9 cellular contexts compared by ENCODE assay signal in the genomic region with DNA sequence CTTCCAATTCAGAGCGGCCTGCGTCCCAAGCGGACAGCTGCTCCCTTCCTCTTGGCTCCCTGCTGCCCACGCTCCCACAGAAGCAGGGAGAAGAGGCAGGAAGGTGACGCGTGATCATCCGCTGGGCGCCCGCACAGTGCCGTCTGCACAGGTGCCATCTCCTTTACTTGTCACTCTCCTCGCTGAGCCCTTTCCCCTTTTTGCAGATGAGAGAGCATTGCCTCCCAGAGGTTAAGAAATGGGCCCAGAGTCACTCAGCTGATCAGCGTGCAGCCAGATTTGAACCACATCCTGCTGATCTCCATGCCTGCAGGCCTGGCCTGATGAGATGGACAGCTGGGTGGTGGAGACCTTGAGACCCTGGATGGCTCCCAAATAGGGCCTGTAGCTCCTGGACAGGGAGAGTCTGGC.
DNase-seq lines count a peak whose midpoint lies in the region; ATAC-seq and TF ChIP-seq lines count a peak whose summit lies in the region.
"Had no signal": no experiment of that assay in that cellular context is flagged by ENCODE, and none has a peak within 500 bp of the region (broad histone marks: within the 10 kb centered on the region; RNA-seq: fewer than 3 reads in every experiment).

No MANE protein-coding gene starts in this region.

- POLR2A ChIA-PET in activated CD8-positive, alpha-beta T cell treated with anti-CD3 and anti-CD28 coated beads, Interleukin-2, amount 10 ng/mL, durations not matched to agents 7 days and 5 days (lab: Charles Lee): interaction anchor here (0.7 to 14.0 kb wide), 14 partner anchors 8 to 518 kb away, joined by 3 to 169 read pairs (median 6); partner anchors contain the start of gene TNRC6C

- H3K27ac ChIP-seq in HL-60 (replicated peaks): peak overlapping the region; percentile 86

- H3K27me3 Mint-ChIP-seq in activated CD8-positive, alpha-beta T cell treated with anti-CD3 and anti-CD28 coated beads, Interleukin-2, amount 10 ng/mL, durations not matched to agents 7 days and 5 days (ENCODE audit: low read depth): no peaks in the 10 kb centered on the region

- H3K4me1 Mint-ChIP-seq in activated CD8-positive, alpha-beta T cell treated with anti-CD3 and anti-CD28 coated beads, Interleukin-2, amount 10 ng/mL, durations not matched to agents 7 days and 5 days (ENCODE audit: low read depth): peaks cover 98% of the 10 kb centered on the region

- no peaks in the 10 kb centered on the region for H3K9me3 Mint-ChIP-seq in activated CD8-positive, alpha-beta T cell treated with anti-CD3 and anti-CD28 coated beads, Interleukin-2, amount 10 ng/mL, durations not matched to agents 7 days and 5 days (ENCODE audit: insufficient read depth)

- H3K27ac Mint-ChIP-seq in activated CD8-positive, alpha-beta T cell treated with anti-CD3 and anti-CD28 coated beads, Interleukin-2, amount 10 ng/mL, durations not matched to agents 7 days and 5 days: peak overlapping the region; percentile 90

- no peak for ATAC-seq in activated CD8-positive, alpha-beta T cell treated with anti-CD3 and anti-CD28 coated beads, Interleukin-2, amount 10 ng/mL, durations not matched to agents 7 days and 5 days
- ATAC-seq in mucosa of descending colon (peak; percentile 5), GM19023 (IDR thresholded peaks at IDR 0.05; ENCODE audit: unreplicated experiment) (no peak), GM21737 (IDR thresholded peaks at IDR 0.05; ENCODE audit: unreplicated experiment) (no peak), GM18909 (IDR thresholded peaks at IDR 0.05; ENCODE audit: poor library complexity, unreplicated experiment) (no peak)

- H3K36me3 ChIP-seq in mucosa of descending colon (ENCODE audit: low read depth): no peaks in the 10 kb centered on the region

- peaks cover 44% of the 10 kb centered on the region for H3K4me1 ChIP-seq in mucosa of descending colon (ENCODE audit: low read depth)

- peaks cover 49% of the 10 kb centered on the region for H3K36me3 Mint-ChIP-seq in activated CD8-positive, alpha-beta T cell treated with anti-CD3 and anti-CD28 coated beads, Interleukin-2, amount 10 ng/mL, durations not matched to agents 7 days and 5 days (ENCODE audit: low read depth)

- DNase-seq in AML-193 (lab: John Stamatoyannopoulos, UW) (peak; percentile 79 to 82), HL-60 (ENCODE audit: low read depth in 1 of 2, low spot score in 1 of 2) (peak in 1 of 2 experiments; percentile 83), mucosa of descending colon (no peak), Ammon's horn (ENCODE audit: low spot score) (no peak)
- no peak for DNase-seq in activated CD8-positive, alpha-beta T cell treated with anti-CD3 and anti-CD28 coated beads, Interleukin-2, amount 10 ng/mL, durations not matched to agents 7 days and 5 days
- DNase-seq: kidney had no signal

- no peak for TF ChIP-seq CTCF in HL-60 (IDR thresholded peaks at IDR 0.05; ENCODE audit: insufficient read depth, low read length)
- no peak for TF ChIP-seq CTCF in mucosa of descending colon (IDR thresholded peaks at IDR 0.05)

- intact Hi-C loops in mucosa of descending colon (cut with DNase I, micrococcal nuclease): no loop called here

- peak overlapping the region; percentile 72 for H3K4me3 Mint-ChIP-seq in activated CD8-positive, alpha-beta T cell treated with anti-CD3 and anti-CD28 coated beads, Interleukin-2, amount 10 ng/mL, durations not matched to agents 7 days and 5 days

- CTCF ChIA-PET in activated CD8-positive, alpha-beta T cell treated with anti-CD3 and anti-CD28 coated beads, Interleukin-2, amount 10 ng/mL, durations not matched to agents 7 days and 5 days (lab: Charles Lee): interaction anchor here (0.6 to 3.9 kb wide), 28 partner anchors 8 to 205 kb away, joined by 3 to 71 read pairs (median 5); no protein-coding TSS in a partner anchor

- no peaks in the 10 kb centered on the region for H3K27me3 ChIP-seq in HL-60 (ENCODE audit: insufficient read depth, poor library complexity, severe bottlenecking)

- no peaks in the 10 kb centered on the region for H3K9me3 ChIP-seq in mucosa of descending colon

- H3K4me3 ChIP-seq in HL-60 (replicated peaks; ENCODE audit: insufficient read depth, low read length): no peak overlapping the region
- no peak overlapping the region for H3K4me3 ChIP-seq in mucosa of descending colon

Comparison
In these comparisons a context has a peak if more than half of its experiments do, and no peak if none do; other contexts are left out.
1. DNase-seq: peak in AML-193 (2 of 2); none in activated CD8-positive, alpha-beta T cell treated with anti-CD3 and anti-CD28 coated beads, Interleukin-2, amount 10 ng/mL, durations not matched to agents 7 days and 5 days (single experiment), mucosa of descending colon (0 of 3) and Ammon's horn (single experiment).